1 cellular context compared by ENCODE assay signal in the genomic region with DNA sequence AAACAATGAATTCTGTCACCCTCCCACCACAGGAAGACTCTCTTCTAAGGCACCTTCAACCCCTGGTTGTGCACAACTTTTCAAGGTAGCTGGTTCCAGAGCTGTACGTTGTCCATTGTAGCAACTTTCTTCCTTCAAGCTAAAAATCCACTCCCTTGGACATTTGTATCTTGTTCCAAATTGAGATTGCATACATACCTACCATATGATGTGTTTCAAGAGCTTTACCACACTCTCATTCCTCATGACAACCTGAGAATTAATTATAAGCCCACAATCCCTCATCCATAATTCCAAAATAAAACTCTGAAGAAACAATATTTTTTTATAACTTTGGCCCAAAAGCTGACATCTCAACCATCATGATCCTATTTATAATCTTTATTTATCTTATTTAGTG.
TF ChIP-seq lines count a peak whose summit lies in the region.

No MANE protein-coding gene starts in this region.

TF ChIP-seq in HepG2, 621 proteins besides CTCF, POLR2A, EP300 and RAD21:
- TF ChIP-seq, protein P1, sequence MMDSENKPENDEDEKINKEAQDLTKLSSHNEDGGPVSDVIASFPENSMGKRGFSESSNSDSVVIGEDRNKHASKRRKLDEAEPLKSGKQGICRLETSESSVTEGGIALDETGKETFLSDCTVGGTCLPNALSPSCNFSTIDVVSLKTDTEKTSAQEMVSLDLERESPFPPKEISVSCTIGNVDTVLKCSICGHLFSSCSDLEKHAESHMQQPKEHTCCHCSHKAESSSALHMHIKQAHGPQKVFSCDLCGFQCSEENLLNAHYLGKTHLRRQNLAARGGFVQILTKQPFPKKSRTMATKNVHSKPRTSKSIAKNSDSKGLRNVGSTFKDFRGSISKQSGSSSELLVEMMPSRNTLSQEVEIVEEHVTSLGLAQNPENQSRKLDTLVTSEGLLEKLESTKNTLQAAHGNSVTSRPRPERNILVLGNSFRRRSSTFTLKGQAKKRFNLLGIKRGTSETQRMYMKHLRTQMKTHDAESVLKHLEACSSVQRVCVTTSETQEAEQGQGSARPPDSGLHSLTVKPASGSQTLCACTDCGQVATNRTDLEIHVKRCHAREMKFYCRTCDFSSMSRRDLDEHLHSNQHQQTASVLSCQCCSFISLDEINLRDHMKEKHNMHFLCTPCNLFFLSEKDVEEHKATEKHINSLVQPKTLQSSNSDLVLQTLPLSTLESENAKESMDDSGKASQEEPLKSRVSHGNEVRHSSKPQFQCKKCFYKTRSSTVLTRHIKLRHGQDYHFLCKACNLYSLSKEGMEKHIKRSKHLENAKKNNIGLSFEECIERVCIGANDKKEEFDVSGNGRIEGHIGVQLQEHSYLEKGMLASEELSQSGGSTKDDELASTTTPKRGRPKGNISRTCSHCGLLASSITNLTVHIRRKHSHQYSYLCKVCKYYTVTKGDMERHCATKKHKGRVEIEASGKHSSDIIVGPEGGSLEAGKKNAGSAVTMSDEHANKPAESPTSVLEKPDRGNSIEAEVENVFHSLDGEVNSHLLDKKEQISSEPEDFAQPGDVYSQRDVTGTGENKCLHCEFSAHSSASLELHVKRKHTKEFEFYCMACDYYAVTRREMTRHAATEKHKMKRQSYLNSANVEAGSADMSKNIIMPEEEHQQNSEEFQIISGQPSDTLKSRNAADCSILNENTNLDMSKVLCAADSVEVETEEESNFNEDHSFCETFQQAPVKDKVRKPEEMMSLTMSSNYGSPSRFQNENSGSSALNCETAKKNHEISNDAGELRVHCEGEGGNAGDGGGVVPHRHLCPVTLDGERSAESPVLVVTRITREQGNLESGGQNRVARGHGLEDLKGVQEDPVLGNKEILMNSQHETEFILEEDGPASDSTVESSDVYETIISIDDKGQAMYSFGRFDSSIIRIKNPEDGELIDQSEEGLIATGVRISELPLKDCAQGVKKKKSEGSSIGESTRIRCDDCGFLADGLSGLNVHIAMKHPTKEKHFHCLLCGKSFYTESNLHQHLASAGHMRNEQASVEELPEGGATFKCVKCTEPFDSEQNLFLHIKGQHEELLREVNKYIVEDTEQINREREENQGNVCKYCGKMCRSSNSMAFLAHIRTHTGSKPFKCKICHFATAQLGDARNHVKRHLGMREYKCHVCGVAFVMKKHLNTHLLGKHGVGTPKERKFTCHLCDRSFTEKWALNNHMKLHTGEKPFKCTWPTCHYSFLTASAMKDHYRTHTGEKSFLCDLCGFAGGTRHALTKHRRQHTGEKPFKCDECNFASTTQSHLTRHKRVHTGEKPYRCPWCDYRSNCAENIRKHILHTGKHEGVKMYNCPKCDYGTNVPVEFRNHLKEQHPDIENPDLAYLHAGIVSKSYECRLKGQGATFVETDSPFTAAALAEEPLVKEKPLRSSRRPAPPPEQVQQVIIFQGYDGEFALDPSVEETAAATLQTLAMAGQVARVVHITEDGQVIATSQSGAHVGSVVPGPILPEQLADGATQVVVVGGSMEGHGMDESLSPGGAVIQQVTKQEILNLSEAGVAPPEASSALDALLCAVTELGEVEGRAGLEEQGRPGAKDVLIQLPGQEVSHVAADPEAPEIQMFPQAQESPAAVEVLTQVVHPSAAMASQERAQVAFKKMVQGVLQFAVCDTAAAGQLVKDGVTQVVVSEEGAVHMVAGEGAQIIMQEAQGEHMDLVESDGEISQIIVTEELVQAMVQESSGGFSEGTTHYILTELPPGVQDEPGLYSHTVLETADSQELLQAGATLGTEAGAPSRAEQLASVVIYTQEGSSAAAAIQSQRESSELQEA (CRISPR knock-in tag; IDR thresholded peaks at IDR 0.05; ENCODE audit: not compliant biosample characterization) = no peak
- TF ChIP-seq GTF2F1 (IDR thresholded peaks at IDR 0.05; ENCODE audit: low read length) = no peak
- TF ChIP-seq TBL1XR1 (IDR thresholded peaks at IDR 0.05; ENCODE audit: borderline replicate concordance, low read length, partially characterized antibody) = no peak
- TF ChIP-seq ZMYM2 (CRISPR knock-in tag; IDR thresholded peaks at IDR 0.05) = no peak
- TF ChIP-seq, protein P2, sequence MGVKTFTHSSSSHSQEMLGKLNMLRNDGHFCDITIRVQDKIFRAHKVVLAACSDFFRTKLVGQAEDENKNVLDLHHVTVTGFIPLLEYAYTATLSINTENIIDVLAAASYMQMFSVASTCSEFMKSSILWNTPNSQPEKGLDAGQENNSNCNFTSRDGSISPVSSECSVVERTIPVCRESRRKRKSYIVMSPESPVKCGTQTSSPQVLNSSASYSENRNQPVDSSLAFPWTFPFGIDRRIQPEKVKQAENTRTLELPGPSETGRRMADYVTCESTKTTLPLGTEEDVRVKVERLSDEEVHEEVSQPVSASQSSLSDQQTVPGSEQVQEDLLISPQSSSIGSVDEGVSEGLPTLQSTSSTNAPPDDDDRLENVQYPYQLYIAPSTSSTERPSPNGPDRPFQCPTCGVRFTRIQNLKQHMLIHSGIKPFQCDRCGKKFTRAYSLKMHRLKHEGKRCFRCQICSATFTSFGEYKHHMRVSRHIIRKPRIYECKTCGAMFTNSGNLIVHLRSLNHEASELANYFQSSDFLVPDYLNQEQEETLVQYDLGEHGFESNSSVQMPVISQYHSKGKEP (CRISPR knock-in tag; IDR thresholded peaks at IDR 0.05) = no peak
- no peak for TF ChIP-seq ZFP82 (CRISPR knock-in tag; IDR thresholded peaks at IDR 0.05; ENCODE audit: borderline replicate concordance)
- no peak for TF ChIP-seq ZNF510 (CRISPR knock-in tag; IDR thresholded peaks at IDR 0.05; ENCODE audit: low read depth)
- TF ChIP-seq ZFAT (CRISPR knock-in tag; conservative IDR thresholded peaks at IDR 0.05) = no peak
- no peak for TF ChIP-seq SETDB1 (CRISPR knock-in tag; IDR thresholded peaks at IDR 0.05; ENCODE audit: borderline replicate concordance)
- TF ChIP-seq, protein P3, sequence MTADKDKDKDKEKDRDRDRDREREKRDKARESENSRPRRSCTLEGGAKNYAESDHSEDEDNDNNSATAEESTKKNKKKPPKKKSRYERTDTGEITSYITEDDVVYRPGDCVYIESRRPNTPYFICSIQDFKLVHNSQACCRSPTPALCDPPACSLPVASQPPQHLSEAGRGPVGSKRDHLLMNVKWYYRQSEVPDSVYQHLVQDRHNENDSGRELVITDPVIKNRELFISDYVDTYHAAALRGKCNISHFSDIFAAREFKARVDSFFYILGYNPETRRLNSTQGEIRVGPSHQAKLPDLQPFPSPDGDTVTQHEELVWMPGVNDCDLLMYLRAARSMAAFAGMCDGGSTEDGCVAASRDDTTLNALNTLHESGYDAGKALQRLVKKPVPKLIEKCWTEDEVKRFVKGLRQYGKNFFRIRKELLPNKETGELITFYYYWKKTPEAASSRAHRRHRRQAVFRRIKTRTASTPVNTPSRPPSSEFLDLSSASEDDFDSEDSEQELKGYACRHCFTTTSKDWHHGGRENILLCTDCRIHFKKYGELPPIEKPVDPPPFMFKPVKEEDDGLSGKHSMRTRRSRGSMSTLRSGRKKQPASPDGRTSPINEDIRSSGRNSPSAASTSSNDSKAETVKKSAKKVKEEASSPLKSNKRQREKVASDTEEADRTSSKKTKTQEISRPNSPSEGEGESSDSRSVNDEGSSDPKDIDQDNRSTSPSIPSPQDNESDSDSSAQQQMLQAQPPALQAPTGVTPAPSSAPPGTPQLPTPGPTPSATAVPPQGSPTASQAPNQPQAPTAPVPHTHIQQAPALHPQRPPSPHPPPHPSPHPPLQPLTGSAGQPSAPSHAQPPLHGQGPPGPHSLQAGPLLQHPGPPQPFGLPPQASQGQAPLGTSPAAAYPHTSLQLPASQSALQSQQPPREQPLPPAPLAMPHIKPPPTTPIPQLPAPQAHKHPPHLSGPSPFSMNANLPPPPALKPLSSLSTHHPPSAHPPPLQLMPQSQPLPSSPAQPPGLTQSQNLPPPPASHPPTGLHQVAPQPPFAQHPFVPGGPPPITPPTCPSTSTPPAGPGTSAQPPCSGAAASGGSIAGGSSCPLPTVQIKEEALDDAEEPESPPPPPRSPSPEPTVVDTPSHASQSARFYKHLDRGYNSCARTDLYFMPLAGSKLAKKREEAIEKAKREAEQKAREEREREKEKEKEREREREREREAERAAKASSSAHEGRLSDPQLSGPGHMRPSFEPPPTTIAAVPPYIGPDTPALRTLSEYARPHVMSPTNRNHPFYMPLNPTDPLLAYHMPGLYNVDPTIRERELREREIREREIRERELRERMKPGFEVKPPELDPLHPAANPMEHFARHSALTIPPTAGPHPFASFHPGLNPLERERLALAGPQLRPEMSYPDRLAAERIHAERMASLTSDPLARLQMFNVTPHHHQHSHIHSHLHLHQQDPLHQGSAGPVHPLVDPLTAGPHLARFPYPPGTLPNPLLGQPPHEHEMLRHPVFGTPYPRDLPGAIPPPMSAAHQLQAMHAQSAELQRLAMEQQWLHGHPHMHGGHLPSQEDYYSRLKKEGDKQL (CRISPR knock-in tag; IDR thresholded peaks at IDR 0.05; ENCODE audit: low read depth) = no peak
- TF ChIP-seq NFE2 (CRISPR knock-in tag; IDR thresholded peaks at IDR 0.05) = no peak
- TF ChIP-seq ZNF354B (CRISPR knock-in tag; IDR thresholded peaks at IDR 0.05) = no peak
- TF ChIP-seq HNRNPK (IDR thresholded peaks at IDR 0.05; ENCODE audit: low read depth, low read length, poor library complexity, severe bottlenecking) = no peak
- TF ChIP-seq KLF13 (CRISPR knock-in tag; IDR thresholded peaks at IDR 0.05) = no peak
- no peak for TF ChIP-seq KMT2A (CRISPR knock-in tag; IDR thresholded peaks at IDR 0.05)
- no peak for TF ChIP-seq KAT8 (CRISPR knock-in tag; IDR thresholded peaks at IDR 0.05)
- no peak for TF ChIP-seq MBD4 (IDR thresholded peaks at IDR 0.05; ENCODE audit: borderline replicate concordance, low read length)
- no peak for TF ChIP-seq ZSCAN20 (CRISPR knock-in tag; IDR thresholded peaks at IDR 0.05; ENCODE audit: borderline replicate concordance)
